ENCODE assay signal across 15 cellular contexts in genomic region chr5:123520677-123521247, GRCh38.
DNase-seq lines count a peak whose midpoint lies in the region; ATAC-seq and FAIRE-seq lines count a peak whose summit lies in the region.
"Had no signal": no experiment of that assay in that cellular context is flagged by ENCODE, and none has a peak within 500 bp of the region (broad histone marks: within the 10 kb centered on the region; RNA-seq: fewer than 3 reads in every experiment).

No MANE protein-coding gene starts in this region.

- FAIRE-seq in G401.6 (lab: Jason Lieb, UNC): peak; percentile 80
- FAIRE-seq: H1, K562 had no signal

- DNase-seq in NCI-H187 treated with DMSO at 0.1 percent for 48 hours (lab: John Stamatoyannopoulos, UW) (no peak), NCI-H1436 (lab: John Stamatoyannopoulos, UW) (no peak), activated gamma-delta T cell (lab: John Stamatoyannopoulos, UW) (no peak)
- no peak for DNase-seq in central memory CD4-positive, alpha-beta T cell
- DNase-seq: activated CD4-positive, CD25-positive, alpha-beta regulatory T cell; activated effector memory CD4-positive, alpha-beta T cell treated with Interleukin-2 at 50 U/mL for 16 hours; caudate nucleus; naive thymus-derived CD4-positive, alpha-beta T cell; spleen had no signal

- ATAC-seq in GM19372 (IDR thresholded peaks at IDR 0.05; ENCODE audit: low read depth, unreplicated experiment): peak; percentile 68
- peak; percentile 68 for ATAC-seq in HG02759 (IDR thresholded peaks at IDR 0.05; ENCODE audit: unreplicated experiment)
- ATAC-seq in HG03457 (IDR thresholded peaks at IDR 0.05; ENCODE audit: unreplicated experiment): peak; percentile 44
- ATAC-seq: K562; naive thymus-derived CD4-positive, alpha-beta T cell had no signal
